In the genomic region with DNA sequence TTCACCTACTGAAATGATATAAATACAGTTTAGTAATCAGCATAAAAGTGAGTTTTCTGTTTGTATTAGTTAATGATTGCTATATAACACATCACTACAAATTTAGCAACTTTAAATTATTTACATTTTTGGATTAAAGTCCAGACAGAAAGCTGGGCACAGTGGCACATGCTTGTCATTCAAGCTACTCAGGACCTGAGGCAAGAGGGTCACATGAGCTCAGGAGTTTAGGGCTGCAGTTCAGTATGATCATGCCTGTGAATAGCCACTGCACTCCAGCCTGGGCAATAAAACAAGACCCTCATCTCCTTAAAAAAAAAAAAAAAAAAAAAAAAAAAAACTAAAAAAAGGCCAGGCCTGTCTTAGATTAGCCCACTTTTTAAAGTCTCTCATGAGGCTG, we compare ENCODE assay signal across 6 cellular contexts.
"Had no signal": no experiment of that assay in that cellular context is flagged by ENCODE, and none has a peak within 500 bp of the region (broad histone marks: within the 10 kb centered on the region; RNA-seq: fewer than 3 reads in every experiment).

No MANE protein-coding gene starts in this region.

- H3K27ac ChIP-seq: HL-60 had no signal

- H3K4me3 ChIP-seq: K562 had no signal

- ATAC-seq: K562 had no signal

- DNase-seq: IMR-90, KBM-7, KG1 had no signal

- FAIRE-seq: HTR-8/SVneo, K562 had no signal
